4 cellular contexts compared by ENCODE assay signal in genomic region chr10:46187431-46187830, GRCh38.
DNase-seq lines count a peak whose midpoint lies in the region; ATAC-seq, FAIRE-seq and TF ChIP-seq lines count a peak whose summit lies in the region.
"Not testable (repeated sequence)": the region's sequence is repeated elsewhere in the genome, so short reads cannot be mapped to it uniquely, and the experiment has no call there.

No MANE protein-coding gene starts in this region.

- not testable (repeated sequence) for H3K4me1 ChIP-seq in K562 (replicated peaks in 1 of 2; ENCODE audit: control insufficient read depth in 2 of 2, insufficient read depth in 2 of 2, low read length in 2 of 2); HepG2 (ENCODE audit: insufficient read depth, low read length)

- H3K4me3 ChIP-seq in K562; HepG2 (replicated peaks in 1 of 3; ENCODE audit: insufficient read depth in 1 of 3, low read depth in 2 of 3, low read length in 3 of 3): not testable (repeated sequence)

- not testable (repeated sequence) for TF ChIP-seq RAD21 in Ishikawa (IDR thresholded peaks at IDR 0.05; ENCODE audit: low read depth); K562 (CRISPR knock-in tag; conservative IDR thresholded peaks at IDR 0.05 in 1 of 2, IDR thresholded peaks at IDR 0.05 in 1 of 2); HepG2 (CRISPR knock-in tag; IDR thresholded peaks at IDR 0.05)

- not testable (repeated sequence) for TF ChIP-seq EP300 in Ishikawa (IDR thresholded peaks at IDR 0.05; ENCODE audit: borderline replicate concordance); K562 (IDR thresholded peaks at IDR 0.05; ENCODE audit: low read length); HepG2 (IDR thresholded peaks at IDR 0.05; ENCODE audit: low read depth in 2 of 2, low read length in 2 of 2); HepG2 (CRISPR knock-in tag; IDR thresholded peaks at IDR 0.05; ENCODE audit: borderline replicate concordance)

- not testable (repeated sequence) for ATAC-seq in K562, left ventricle myocardium superior, HepG2

- not testable (repeated sequence) for BruUV-seq in K562 (replicated peaks; lab: Mats Ljungman, UMichigan); HepG2 (replicated peaks; lab: Mats Ljungman, UMichigan)

- DNase-seq in K562 (ENCODE audit: extremely low read depth in 1 of 4, low spot score in 3 of 4); HepG2 (ENCODE audit: low spot score): not testable (repeated sequence)
- peak; percentile 8 for DNase-seq in left ventricle myocardium superior

- H3K27me3 ChIP-seq in K562 (ENCODE audit: control insufficient read depth in 2 of 2, insufficient read depth in 2 of 2, low read length in 2 of 2); HepG2 (ENCODE audit: control insufficient read depth in 1 of 2, insufficient read depth in 2 of 2, low read length in 2 of 2): not testable (repeated sequence)

- in situ Hi-C loops in K562 (cut with MboI); HepG2 (cut with HindIII; ENCODE audit: extremely low pct_ligation_motif_present, low pct_unique_long_range_greater_than_20kb): not testable (repeated sequence)

- POLR2A ChIA-PET in K562 (lab: Yijun Ruan, JAX); HepG2 (lab: Yijun Ruan, JAX): not testable (repeated sequence)

- H3K79me2 ChIP-seq in K562 (ENCODE audit: control insufficient read depth, insufficient read depth, low read length); HepG2 (ENCODE audit: insufficient read depth, low read length): not testable (repeated sequence)

- intact Hi-C loops in K562 (cut with micrococcal nuclease); left ventricle myocardium superior (cut with micrococcal nuclease); HepG2 (cut with micrococcal nuclease; ENCODE audit: unreplicated experiment): not testable (repeated sequence)

- not testable (repeated sequence) for H3K27ac ChIP-seq in K562 (ENCODE audit: extremely low read depth, low read depth, low read length); HepG2 (ENCODE audit: extremely low read length, insufficient read depth, low read length)

- not testable (repeated sequence) for FAIRE-seq in K562 (lab: Jason Lieb, UNC); HepG2 (lab: Jason Lieb, UNC)

- not testable (repeated sequence) for H2AFZ ChIP-seq in K562 (ENCODE audit: low read depth, low read length); HepG2 (ENCODE audit: low read length)

- H3K36me3 ChIP-seq in K562 (ENCODE audit: control insufficient read depth, insufficient read depth, low read length); HepG2 (replicated peaks in 1 of 2; ENCODE audit: control insufficient read depth in 1 of 2, insufficient read depth in 2 of 2, low read length in 2 of 2): not testable (repeated sequence)

- H3K9me3 ChIP-seq in K562 (replicated peaks; ENCODE audit: control insufficient read depth, insufficient read depth, low read depth, low read length); HepG2 (ENCODE audit: low read length): not testable (repeated sequence)

- CTCF ChIA-PET in K562 (lab: Yijun Ruan, JAX; ENCODE audit: low intra/inter-chr PET ratio); HepG2 (lab: Yijun Ruan, JAX; ENCODE audit: low intra/inter-chr PET ratio, low total read pairs): not testable (repeated sequence)

- H3K4me2 ChIP-seq in K562 (ENCODE audit: insufficient read depth, low read length); HepG2 (ENCODE audit: low read depth, low read length): not testable (repeated sequence)

- 16% methylated on average over 3 of the region's 3 CpGs for WGBS in K562 (ENCODE audit: insufficient coverage, low coverage, missing lambda C conversion rate)
- WGBS in HepG2 (ENCODE audit: low lambda C conversion rate) = 35% methylated on average over 3 of the region's 3 CpGs

- not testable (repeated sequence) for H3K9ac ChIP-seq in K562 (ENCODE audit: insufficient read depth in 1 of 2, low read depth in 2 of 2, low read length in 2 of 2); HepG2 (ENCODE audit: insufficient read depth, low read depth, low read length)

- TF ChIP-seq CTCF in K562 (IDR thresholded peaks at IDR 0.05 in 2 of 3, conservative IDR thresholded peaks at IDR 0.05 in 1 of 3; ENCODE audit: insufficient read depth in 2 of 3, low read depth in 1 of 3, low read length in 3 of 3); HepG2 (CRISPR knock-in tag; IDR thresholded peaks at IDR 0.05): not testable (repeated sequence)

- H4K20me1 ChIP-seq in K562 (replicated peaks; ENCODE audit: control insufficient read depth, insufficient read depth, low read length); HepG2 (ENCODE audit: insufficient read depth, low read length): not testable (repeated sequence)

- TF ChIP-seq POLR2A in K562 (conservative IDR thresholded peaks at IDR 0.05); HepG2 (IDR thresholded peaks at IDR 0.05; ENCODE audit: insufficient read depth in 1 of 2, low read depth in 2 of 2, low read length in 2 of 2): not testable (repeated sequence)

- not testable (repeated sequence) for H3K9me1 ChIP-seq in K562 (ENCODE audit: control insufficient read depth, insufficient read depth, low read length)

TF ChIP-seq in Ishikawa, 13 proteins besides CTCF, POLR2A, EP300 and RAD21:
- TF ChIP-seq NFIC (IDR thresholded peaks at IDR 0.05) = peak; percentile 24; the same call in 1 of the 2 replicates

TF ChIP-seq in K562, 482 proteins besides CTCF, POLR2A, EP300 and RAD21:
- TF ChIP-seq NFIC (IDR thresholded peaks at IDR 0.05) = peak; percentile 98
- peak; percentile 95 for TF ChIP-seq NFIX (CRISPR knock-in tag; IDR thresholded peaks at IDR 0.05; ENCODE audit: low read depth)

TF ChIP-seq in HepG2, 621 proteins besides CTCF, POLR2A, EP300 and RAD21:
- peak; percentile 34; the same call in 1 of the 2 replicates for TF ChIP-seq LCORL (IDR thresholded peaks at IDR 0.05)
- not testable (repeated sequence) for TF ChIP-seq LCORL (CRISPR knock-in tag; IDR thresholded peaks at IDR 0.05)
